24 cellular contexts compared by ENCODE assay signal in the genomic region with DNA sequence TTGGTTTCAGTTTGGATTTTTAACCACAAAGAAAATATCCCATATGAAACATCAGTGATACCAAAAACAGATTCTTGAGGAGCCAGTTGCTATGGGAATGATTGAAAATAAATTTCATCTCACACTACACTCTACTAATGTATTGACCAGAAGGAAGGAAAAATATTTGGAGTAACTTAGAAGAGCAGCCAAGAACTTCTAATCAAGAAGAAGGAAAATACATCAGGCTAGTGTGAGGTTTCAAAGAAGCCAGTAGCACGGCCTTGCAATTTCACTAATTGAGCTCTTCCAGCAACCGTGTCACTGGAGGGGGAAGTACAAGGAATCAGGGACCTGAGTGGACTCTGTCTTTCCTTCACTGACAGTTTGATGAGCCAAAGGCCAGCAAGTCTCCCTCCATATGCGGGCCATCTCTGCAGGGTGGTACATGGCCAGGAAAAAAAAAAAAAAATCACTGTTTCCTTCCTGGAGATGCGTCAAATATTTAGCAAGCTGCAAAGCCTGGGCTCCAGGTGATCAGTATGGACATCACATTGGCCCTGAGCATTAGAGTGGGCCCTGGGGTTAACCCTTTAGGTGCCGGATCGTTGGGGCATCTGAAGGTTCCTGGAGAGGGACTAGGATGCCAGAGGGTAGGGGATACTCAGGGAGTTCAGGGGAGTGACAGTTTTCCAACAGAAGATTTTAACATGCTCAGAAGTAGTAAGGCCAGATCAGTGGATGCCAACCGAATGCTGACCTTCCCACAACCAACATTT. TPM values are rescaled to one million over a fixed set of nuclear protein-coding genes. Genes with fewer than 3 reads are reported as not detected.
DNase-seq lines count a peak whose midpoint lies in the region; ATAC-seq, FAIRE-seq and TF ChIP-seq lines count a peak whose summit lies in the region.
"Had no signal": no experiment of that assay in that cellular context is flagged by ENCODE, and none has a peak within 500 bp of the region (broad histone marks: within the 10 kb centered on the region; RNA-seq: fewer than 3 reads in every experiment).

No MANE protein-coding gene starts in this region.

- H3K27me3 ChIP-seq in heart right ventricle = no peaks in the 10 kb centered on the region
- no peaks in the 10 kb centered on the region for H3K27me3 ChIP-seq in fibroblast of lung (ENCODE audit: control insufficient read depth, insufficient read depth, low read length)
- no peaks in the 10 kb centered on the region for H3K27me3 ChIP-seq in neural progenitor cell
- H3K27me3 ChIP-seq in Caco-2 (replicated peaks; ENCODE audit: control insufficient read depth, insufficient read depth, low read length) = no peaks in the 10 kb centered on the region
- H3K27me3 ChIP-seq: BLaER1 had no signal

- H3K4me1 ChIP-seq in heart right ventricle (peaks cover 0 to 6% (median 0%) of the 10 kb centered on the region in 9 donors), fibroblast of lung (ENCODE audit: control insufficient read depth, extremely low read depth, insufficient read depth, low read length) (no peaks in the 10 kb centered on the region), neural progenitor cell (peaks cover 7% of the 10 kb centered on the region), Caco-2 (no peaks in the 10 kb centered on the region)
- H3K4me1 ChIP-seq: BLaER1, HAP-1 had no signal

- H3K9ac ChIP-seq in fibroblast of lung (ENCODE audit: insufficient read depth, low read length) (no peak overlapping the region), neural progenitor cell (no peak overlapping the region)
- H3K9ac ChIP-seq: BLaER1 had no signal

- peaks cover 2% of the 10 kb centered on the region for H3K36me3 Mint-ChIP-seq in neural progenitor cell
- peaks cover 28% of the 10 kb centered on the region for H3K36me3 Mint-ChIP-seq in Caco-2 (ENCODE audit: insufficient read depth, unreplicated experiment)
- H3K36me3 Mint-ChIP-seq: CD4-positive, CD25-positive, alpha-beta regulatory T cell; CD8-positive, alpha-beta T cell had no signal

- CTCF ChIA-PET in Caco-2 (lab: Charles Lee) = no interaction called here

- peak; percentile 49 for FAIRE-seq in GM19239 (lab: Jason Lieb, UNC)
- no peak for FAIRE-seq in frontal cortex (lab: Jason Lieb, UNC)
- FAIRE-seq: A204.1, D721Med, GM12878 had no signal

- intact Hi-C loops in heart right ventricle (cut with DNase I) (no loop called here), left cardiac atrium (cut with DNase I) (no loop called here), Caco-2 (cut with micrococcal nuclease; ENCODE audit: unreplicated experiment) (no loop called here)

- no peak for DNase-seq in heart right ventricle
- DNase-seq in left cardiac atrium = no peak
- no peak for DNase-seq in GM19239 (ENCODE audit: insufficient read length, low spot score)
- no peak for DNase-seq in fibroblast of lung (ENCODE audit: low read depth in 2 of 2)
- no peak for DNase-seq in neural progenitor cell (ENCODE audit: low spot score)
- DNase-seq in Caco-2 = no peak
- no peak for DNase-seq in frontal cortex (ENCODE audit: low spot score in 2 of 2)
- DNase-seq in NCI-H2196 treated with DMSO at 0.1 percent for 48 hours (lab: John Stamatoyannopoulos, UW; ENCODE audit: unreplicated experiment) = no peak
- DNase-seq: CD4-positive, CD25-positive, alpha-beta regulatory T cell; CD8-positive, alpha-beta T cell; DMS 273 treated with DMSO at 0.1 percent for 48 hours; DMS79; EL; GDM1; HFFc6 had no signal

- H3K4me3 Mint-ChIP-seq in neural progenitor cell (no peak overlapping the region), Caco-2 (ENCODE audit: unreplicated experiment) (no peak overlapping the region)
- H3K4me3 Mint-ChIP-seq: B cell; CD4-positive, CD25-positive, alpha-beta regulatory T cell; CD8-positive, alpha-beta T cell; GM23338; HFFc6 had no signal

- H3K27ac Mint-ChIP-seq in neural progenitor cell (peak overlapping the region; percentile 58), Caco-2 (ENCODE audit: unreplicated experiment) (no peak overlapping the region)
- H3K27ac Mint-ChIP-seq: B cell; CD4-positive, CD25-positive, alpha-beta regulatory T cell; CD8-positive, alpha-beta T cell; GM23338; HFFc6 had no signal

- H3K4me3 ChIP-seq in heart right ventricle = no peak overlapping the region
- no peak overlapping the region for H3K4me3 ChIP-seq in fibroblast of lung (replicated peaks in 1 of 4; ENCODE audit: control extremely low read depth in 1 of 4, insufficient read depth in 1 of 4, low read depth in 3 of 4, low read length in 4 of 4)
- H3K4me3 ChIP-seq in neural progenitor cell = no peak overlapping the region
- no peak overlapping the region for H3K4me3 ChIP-seq in Caco-2 (ENCODE audit: low read depth, low read length)
- H3K4me3 ChIP-seq: BLaER1, GM12878, GM23338, HAP-1 had no signal

- peaks cover 11% of the 10 kb centered on the region for H3K4me1 Mint-ChIP-seq in neural progenitor cell
- no peaks in the 10 kb centered on the region for H3K4me1 Mint-ChIP-seq in Caco-2 (ENCODE audit: low read depth, unreplicated experiment)
- H3K4me1 Mint-ChIP-seq: GM23338 had no signal

- POLR2A ChIA-PET in Caco-2 (lab: Charles Lee) = no interaction called here

- BruUV-seq in Caco-2 (replicated peaks; lab: Mats Ljungman, UMichigan) = no TSS peak

- H3F3A ChIP-seq in neural progenitor cell (ENCODE audit: low read depth) = no peaks in the 10 kb centered on the region

- H3K4me2 ChIP-seq in fibroblast of lung (ENCODE audit: extremely low read depth, insufficient read depth, low read length) (no peak overlapping the region), neural progenitor cell (no peak overlapping the region)
- H3K4me2 ChIP-seq: BLaER1, GM23338 had no signal

- no peaks in the 10 kb centered on the region for H3K36me3 ChIP-seq in heart right ventricle
- H3K36me3 ChIP-seq in fibroblast of lung (ENCODE audit: control insufficient read depth, insufficient read depth, low read length) = no peaks in the 10 kb centered on the region
- H3K36me3 ChIP-seq in neural progenitor cell = no peaks in the 10 kb centered on the region
- no peaks in the 10 kb centered on the region for H3K36me3 ChIP-seq in Caco-2 (ENCODE audit: control insufficient read depth, insufficient read depth, low read length)
- H3K36me3 ChIP-seq: BLaER1, HAP-1 had no signal

- H3K27me3 Mint-ChIP-seq in neural progenitor cell (ENCODE audit: insufficient read depth, low read depth) = peaks cover under 1% of the 10 kb centered on the region
- no peaks in the 10 kb centered on the region for H3K27me3 Mint-ChIP-seq in Caco-2 (ENCODE audit: insufficient read depth, unreplicated experiment)
- H3K27me3 Mint-ChIP-seq: B cell had no signal

- 69 to 71% methylated on average over 7 of the region's 7 CpGs for WGBS in heart right ventricle, 2 donors

- H3K9me3 Mint-ChIP-seq in neural progenitor cell (peaks cover 8% of the 10 kb centered on the region), Caco-2 (ENCODE audit: unreplicated experiment) (no peaks in the 10 kb centered on the region)
- H3K9me3 Mint-ChIP-seq: HFFc6 had no signal

- TF ChIP-seq CTCF in heart right ventricle (IDR thresholded peaks at IDR 0.05) (no peak), fibroblast of lung (conservative IDR thresholded peaks at IDR 0.05 in 1 of 2, IDR thresholded peaks at IDR 0.05 in 1 of 2; ENCODE audit: low read depth in 1 of 2, low read length in 2 of 2) (no peak), neural progenitor cell (IDR thresholded peaks at IDR 0.05) (no peak), Caco-2 (IDR thresholded peaks at IDR 0.05; ENCODE audit: insufficient read depth in 1 of 2, low read depth in 1 of 2, low read length in 1 of 2, severe bottlenecking in 1 of 2, unreplicated experiment in 1 of 2) (no peak)

- H3K27ac ChIP-seq in heart right ventricle (peak overlapping the region in 1 of 10 donors; percentile 15), fibroblast of lung (ENCODE audit: insufficient read depth, low read length) (no peak overlapping the region), neural progenitor cell (no peak overlapping the region)
- H3K27ac ChIP-seq: 22Rv1, BLaER1, C4-2B had no signal

- peak in 6 of 8 donors; percentile 38 to 80 (median 62) for ATAC-seq in heart right ventricle
- no peak for ATAC-seq in left cardiac atrium
- ATAC-seq: CD8-positive, alpha-beta T cell; GM12878; GM23338 had no signal

- H4K20me1 ChIP-seq in fibroblast of lung (ENCODE audit: control insufficient read depth, extremely low read depth, insufficient read depth, low read length) (no peaks in the 10 kb centered on the region), neural progenitor cell (ENCODE audit: low read depth) (no peaks in the 10 kb centered on the region)
- H4K20me1 ChIP-seq: BLaER1 had no signal

- H3K9me3 ChIP-seq in heart right ventricle = peaks cover 0 to 10% (median 0%) of the 10 kb centered on the region in 11 donors
- H3K9me3 ChIP-seq in fibroblast of lung (ENCODE audit: control insufficient read depth, insufficient read depth, low read depth, low read length) = no peaks in the 10 kb centered on the region
- no peaks in the 10 kb centered on the region for H3K9me3 ChIP-seq in neural progenitor cell (ENCODE audit: low read depth)
- no peaks in the 10 kb centered on the region for H3K9me3 ChIP-seq in Caco-2
- H3K9me3 ChIP-seq: HAP-1 had no signal

- peak overlapping the region; percentile 5 for H2AFZ ChIP-seq in fibroblast of lung (ENCODE audit: low read length)
- no peak overlapping the region for H2AFZ ChIP-seq in neural progenitor cell (replicated peaks)
- H2AFZ ChIP-seq: GM23338 had no signal

- no peaks in the 10 kb centered on the region for H3K79me2 ChIP-seq in fibroblast of lung (ENCODE audit: control insufficient read depth, insufficient read depth, low read length)
- no peaks in the 10 kb centered on the region for H3K79me2 ChIP-seq in neural progenitor cell (ENCODE audit: low read depth)

RNA-seq across cellular contexts. Expression of gene SLC12A8, which starts 37.0 kb away (rescaled TPM):
- total RNA-seq in heart right ventricle (under 1 TPM in 9 of 10 donors, not detected in 1; 0.15 to 0.88 (median 0.40) TPM), left cardiac atrium (under 1 TPM; 0.80 to 0.92 TPM), fibroblast of lung (9.8 and 19.5 TPM in 2 replicates), neural progenitor cell (ENCODE audit: low replicate concordance) (2.2 and 4.6 TPM in 2 replicates), Caco-2 (2022) (23.3 and 28.0 TPM in 2 replicates), frontal cortex (2.4 TPM)
- polyA plus RNA-seq in heart right ventricle (under 1 TPM; 0.09 to 0.66 TPM), fibroblast of lung (7.6 and 15.1 TPM in 2 replicates)
- 5.7 and 10.8 TPM in 2 replicates for polyA plus RNA-seq in fibroblast of lung (2012)
- polyA minus RNA-seq in fibroblast of lung (ENCODE audit: low replicate concordance) = 20.3 and 22.0 TPM in 2 replicates
- total RNA-seq: CD4-positive, CD25-positive, alpha-beta regulatory T cell; CD8-positive, alpha-beta T cell had no signal
- polyA plus RNA-seq: CD4-positive, CD25-positive, alpha-beta regulatory T cell had no signal

Comparison
In these comparisons a context has a peak if more than half of its experiments do, and no peak if none do; other contexts are left out.
1. ATAC-seq: peak in heart right ventricle (6 of 8); none in left cardiac atrium (0 of 2).